ENCODE assay signal across 8 cellular contexts in genomic region chr5:91280062-91280941, GRCh38.
DNase-seq lines count a peak whose midpoint lies in the region; ATAC-seq lines count a peak whose summit lies in the region.

No MANE protein-coding gene starts in this region.

- peak; percentile 94 for ATAC-seq in GM19372 (IDR thresholded peaks at IDR 0.05; ENCODE audit: low read depth, unreplicated experiment)
- ATAC-seq in HG03521 (IDR thresholded peaks at IDR 0.05; ENCODE audit: unreplicated experiment), result peak; percentile 96
- peak; percentile 84 for ATAC-seq in memory B cell (ENCODE audit: low read depth)

- peak overlapping the region; percentile 74 for H3K4me3 ChIP-seq in effector memory CD4-positive, alpha-beta T cell (ENCODE audit: insufficient read depth, low read depth, low read length, poor library complexity, severe bottlenecking)

- H3K4me1 ChIP-seq in effector memory CD4-positive, alpha-beta T cell (ENCODE audit: control insufficient read depth, insufficient read depth, low read length, poor library complexity, severe bottlenecking), result peaks cover 13% of the 10 kb centered on the region

- no peaks in the 10 kb centered on the region for H3K36me3 ChIP-seq in effector memory CD4-positive, alpha-beta T cell (ENCODE audit: control insufficient read depth, insufficient read depth, low read length)

- peak overlapping the region; percentile 90 for H3K4me3 Mint-ChIP-seq in memory B cell

- peak overlapping the region; percentile 70 for H3K27ac ChIP-seq in effector memory CD4-positive, alpha-beta T cell (ENCODE audit: insufficient read depth, low read length, poor library complexity, severe bottlenecking)

- H3K4me1 Mint-ChIP-seq in memory B cell, result peaks cover 15% of the 10 kb centered on the region

- no peaks in the 10 kb centered on the region for H3K9me3 ChIP-seq in effector memory CD4-positive, alpha-beta T cell (ENCODE audit: control insufficient read depth, low read length)

- peak overlapping the region; percentile 94 for H3K27ac Mint-ChIP-seq in memory B cell

- DNase-seq in CD1c-positive myeloid dendritic cell (ENCODE audit: extremely low spot score), result peak; percentile 96
- peak; percentile 91 for DNase-seq in NCI-H82 (lab: John Stamatoyannopoulos, UW)
- peak; percentile 82 to 83 for DNase-seq in activated CD8-positive, alpha-beta memory T cell treated with anti-CD3 and anti-CD28 coated beads for 4 hours (ENCODE audit: low read depth in 2 of 2)
- DNase-seq in effector memory CD4-positive, alpha-beta T cell, result peak; percentile 79 to 80 (median 80)
- DNase-seq in memory B cell (ENCODE audit: low spot score in 2 of 2), result peak; percentile 66 to 75
- DNase-seq in stimulated activated CD8-positive, alpha-beta memory T cell treated with anti-CD3 and anti-CD28 coated beads, Interleukin-12 subunit alpha, Interleukin-12 subunit beta, amount 100 ng/mL, for 1 hour (ENCODE audit: low read depth), result peak; percentile 77

- peaks cover 3% of the 10 kb centered on the region for H3K27me3 Mint-ChIP-seq in memory B cell

- no peaks in the 10 kb centered on the region for H3K27me3 ChIP-seq in effector memory CD4-positive, alpha-beta T cell (replicated peaks; ENCODE audit: control insufficient read depth, insufficient read depth, low read length, poor library complexity, severe bottlenecking)

- H3K9me3 Mint-ChIP-seq in memory B cell, result peaks cover 3% of the 10 kb centered on the region

- H3K36me3 Mint-ChIP-seq in memory B cell, result peaks cover 2% of the 10 kb centered on the region

Comparison
In these comparisons a context has a peak if more than half of its experiments do, and no peak if none do; other contexts are left out.
1. Peak in every context shown above with its lines: DNase-seq, ATAC-seq, H3K4me3 ChIP-seq and H3K27ac ChIP-seq.